34 cellular contexts compared by ENCODE assay signal in the genomic region with DNA sequence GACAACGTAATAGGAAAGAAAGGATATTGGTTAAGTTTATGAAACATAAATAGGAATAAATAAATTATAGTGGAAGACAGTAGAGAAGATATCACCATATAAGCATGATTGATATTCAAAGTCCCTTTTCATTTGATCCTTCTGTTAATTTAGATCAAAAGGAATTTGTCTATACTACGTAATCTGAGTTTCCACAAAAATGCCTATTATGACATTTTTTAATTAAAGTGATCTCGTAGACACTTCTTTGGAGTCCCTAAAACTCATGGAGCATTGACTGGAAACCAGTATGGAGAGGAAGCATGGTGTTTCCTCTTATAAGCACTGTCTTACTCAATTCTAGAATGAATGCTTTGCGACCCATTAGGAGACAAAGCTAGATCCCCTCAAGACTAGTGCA.
"Had no signal": no experiment of that assay in that cellular context is flagged by ENCODE, and none has a peak within 500 bp of the region (broad histone marks: within the 10 kb centered on the region; RNA-seq: fewer than 3 reads in every experiment).

No MANE protein-coding gene starts in this region.

- H3K36me3 ChIP-seq: MG63 had no signal

- H3K27ac ChIP-seq: KMS-11 had no signal

- H3K4me2 ChIP-seq: KMS-11 had no signal

- H3K9ac ChIP-seq: KMS-11 had no signal

- H3K27me3 ChIP-seq: MG63 had no signal

- DNase-seq: Kasumi-1, MG63, MM.1S, MV-4-11, NCI-H1048, NCI-H1092, NCI-H1092 treated with DMSO at 0.1 percent for 48 hours, NCI-H1105, NCI-H1105 treated with DMSO at 0.1 percent for 48 hours, NCI-H1417 treated with DMSO at 0.1 percent for 48 hours, NCI-H1436, NCI-H1436 treated with DMSO at 0.1 percent for 48 hours, NCI-H146, NCI-H1694, NCI-H1694 treated with DMSO at 0.1 percent for 48 hours, NCI-H187, NCI-H187 treated with DMSO at 0.1 percent for 48 hours, NCI-H1930, NCI-H2029, NCI-H2029 treated with DMSO at 0.1 percent for 48 hours, NCI-H2081, NCI-H2081 treated with DMSO at 0.1 percent for 48 hours, NCI-H2107, NCI-H2171, NCI-H2171 treated with DMSO at 0.1 percent for 48 hours, NCI-H2227 treated with DMSO at 0.1 percent for 48 hours, NCI-H226, NCI-H345, NCI-H446, NCI-H446 treated with DMSO at 0.1 percent for 48 hours, NCI-H510A, NCI-H510A treated with DMSO at 0.1 percent for 48 hours, NCI-H524 had no signal

- H3K4me3 ChIP-seq: MG63 had no signal

- H3K9me3 ChIP-seq: MG63 had no signal
